ENCODE assay signal across 1 cellular context in genomic region chr11:86068951-86069407, GRCh38.
TF ChIP-seq lines count a peak whose summit lies in the region.

A gene with protein sequence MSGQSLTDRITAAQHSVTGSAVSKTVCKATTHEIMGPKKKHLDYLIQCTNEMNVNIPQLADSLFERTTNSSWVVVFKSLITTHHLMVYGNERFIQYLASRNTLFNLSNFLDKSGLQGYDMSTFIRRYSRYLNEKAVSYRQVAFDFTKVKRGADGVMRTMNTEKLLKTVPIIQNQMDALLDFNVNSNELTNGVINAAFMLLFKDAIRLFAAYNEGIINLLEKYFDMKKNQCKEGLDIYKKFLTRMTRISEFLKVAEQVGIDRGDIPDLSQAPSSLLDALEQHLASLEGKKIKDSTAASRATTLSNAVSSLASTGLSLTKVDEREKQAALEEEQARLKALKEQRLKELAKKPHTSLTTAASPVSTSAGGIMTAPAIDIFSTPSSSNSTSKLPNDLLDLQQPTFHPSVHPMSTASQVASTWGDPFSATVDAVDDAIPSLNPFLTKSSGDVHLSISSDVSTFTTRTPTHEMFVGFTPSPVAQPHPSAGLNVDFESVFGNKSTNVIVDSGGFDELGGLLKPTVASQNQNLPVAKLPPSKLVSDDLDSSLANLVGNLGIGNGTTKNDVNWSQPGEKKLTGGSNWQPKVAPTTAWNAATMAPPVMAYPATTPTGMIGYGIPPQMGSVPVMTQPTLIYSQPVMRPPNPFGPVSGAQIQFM (minus strand): TSS chr11:86069084. CDS start chr11:86068780, 304 bp downstream.

TF ChIP-seq in H1, 55 proteins besides CTCF, POLR2A, EP300 and RAD21:
- TF ChIP-seq KDM4A (IDR thresholded peaks at IDR 0.05; ENCODE audit: low read depth, low read length, severe bottlenecking) (peak; percentile 8), RXRA (IDR thresholded peaks at IDR 0.05; ENCODE audit: insufficient read depth, low read depth, low read length) (no peak), CHD2 (IDR thresholded peaks at IDR 0.05; ENCODE audit: low read length) (no peak), GTF2F1 (IDR thresholded peaks at IDR 0.05; ENCODE audit: borderline replicate concordance, low read depth, low read length) (peak; percentile 62; the same call in 1 of the 2 replicates), JUN (IDR thresholded peaks at IDR 0.05; ENCODE audit: low read depth, low read length) (no peak), MAFK (IDR thresholded peaks at IDR 0.05; ENCODE audit: low read depth, low read length) (no peak), ATF3 (IDR thresholded peaks at IDR 0.05; ENCODE audit: insufficient read depth, low read depth, low read length) (peak; percentile 83), TBP (IDR thresholded peaks at IDR 0.05; ENCODE audit: low read depth, low read length) (no peak; the same call in none of the 2 replicates), RBBP5 (IDR thresholded peaks at IDR 0.05; ENCODE audit: borderline replicate concordance, low read depth, low read length) (peak; percentile 88; the same call in 1 of the 2 replicates), SUZ12 (IDR thresholded peaks at IDR 0.05; ENCODE audit: low read length) (no peak), POLR2AphosphoS5 (IDR thresholded peaks at IDR 0.05; ENCODE audit: low read depth, low read length) (no peak; the same call in 1 of the 2 replicates), SIN3A (conservative IDR thresholded peaks at IDR 0.05 in 1 of 2, IDR thresholded peaks at IDR 0.05 in 1 of 2; ENCODE audit: low read depth in 1 of 2, low read length in 2 of 2) (peak; percentile 54 to 63; a peak in 2 of 4 replicates), USF2 (IDR thresholded peaks at IDR 0.05; ENCODE audit: low read length) (peak; percentile 95), HDAC2 (IDR thresholded peaks at IDR 0.05; ENCODE audit: borderline replicate concordance in 1 of 2, low read depth in 2 of 2, low read length in 2 of 2) (peak in 1 of 2 experiments; percentile 91; a peak in 1 of 4 replicates), YY1 (IDR thresholded peaks at IDR 0.05; ENCODE audit: low read depth, low read length) (peak; percentile 96), TEAD4 (IDR thresholded peaks at IDR 0.05; ENCODE audit: low read depth, low read length) (no peak), SRF (IDR thresholded peaks at IDR 0.05; ENCODE audit: low read depth, low read length) (no peak), SIX5 (IDR thresholded peaks at IDR 0.05; ENCODE audit: low read depth, low read length) (no peak), TAF7 (optimal IDR thresholded peaks at IDR 0.05; ENCODE audit: borderline replicate concordance, low read depth, low read length) (peak; percentile 57), CBX8 (IDR thresholded peaks at IDR 0.05; ENCODE audit: borderline replicate concordance, low read depth, low read length) (no peak), SAP30 (IDR thresholded peaks at IDR 0.05; ENCODE audit: insufficient read depth, insufficient replicate concordance, low read length) (no peak), EGR1 (IDR thresholded peaks at IDR 0.05; ENCODE audit: borderline replicate concordance, low read depth, low read length) (peak; percentile 51; the same call in 1 of the 2 replicates), CREB1 (IDR thresholded peaks at IDR 0.05) (peak; percentile 80), ASH2L (IDR thresholded peaks at IDR 0.05; ENCODE audit: low read length) (peak; percentile 22), ZNF274 (IDR thresholded peaks at IDR 0.05; ENCODE audit: borderline replicate concordance, extremely low read depth, low read length) (no peak), BACH1 (IDR thresholded peaks at IDR 0.05; ENCODE audit: low read length) (0 out of 2 replicates have a peak, but pooled peaks have one; percentile 29), FOSL1 (IDR thresholded peaks at IDR 0.05; ENCODE audit: insufficient read depth, low read depth, low read length) (no peak), TCF12 (IDR thresholded peaks at IDR 0.05; ENCODE audit: low read depth, low read length) (no peak), RFX5 (IDR thresholded peaks at IDR 0.05; ENCODE audit: borderline replicate concordance, low read depth, low read length) (no peak), KDM5A (IDR thresholded peaks at IDR 0.05; ENCODE audit: low read length) (no peak), SIRT6 (IDR thresholded peaks at IDR 0.05; ENCODE audit: low read length) (no peak), TAF1 (IDR thresholded peaks at IDR 0.05; ENCODE audit: low read depth, low read length) (peak; percentile 72), NRF1 (IDR thresholded peaks at IDR 0.05; ENCODE audit: low read depth, low read length) (no peak), ATF2 (IDR thresholded peaks at IDR 0.05; ENCODE audit: low read length) (no peak), BCL11A (IDR thresholded peaks at IDR 0.05; ENCODE audit: low read depth in 2 of 2, low read length in 2 of 2) (no peak)
- TF ChIP-seq, protein P1, sequence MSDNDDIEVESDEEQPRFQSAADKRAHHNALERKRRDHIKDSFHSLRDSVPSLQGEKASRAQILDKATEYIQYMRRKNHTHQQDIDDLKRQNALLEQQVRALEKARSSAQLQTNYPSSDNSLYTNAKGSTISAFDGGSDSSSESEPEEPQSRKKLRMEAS (IDR thresholded peaks at IDR 0.05): peak; percentile 78
- TF ChIP-seq, protein P2, sequence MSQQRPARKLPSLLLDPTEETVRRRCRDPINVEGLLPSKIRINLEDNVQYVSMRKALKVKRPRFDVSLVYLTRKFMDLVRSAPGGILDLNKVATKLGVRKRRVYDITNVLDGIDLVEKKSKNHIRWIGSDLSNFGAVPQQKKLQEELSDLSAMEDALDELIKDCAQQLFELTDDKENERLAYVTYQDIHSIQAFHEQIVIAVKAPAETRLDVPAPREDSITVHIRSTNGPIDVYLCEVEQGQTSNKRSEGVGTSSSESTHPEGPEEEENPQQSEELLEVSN (IDR thresholded peaks at IDR 0.05): peak; percentile 90
